ENCODE assay signal across 8 cellular contexts in genomic region chr1:154935749-154936415, GRCh38.
A peak's percentile ranks its signal among the peaks of the same experiment; 100 is the strongest.
DNase-seq lines count a peak whose midpoint lies in the region; ATAC-seq and TF ChIP-seq lines count a peak whose summit lies in the region.

No MANE protein-coding gene starts in this region.

- H3K79me2 ChIP-seq in parathyroid adenoma, result no peaks in the 10 kb centered on the region

- no peak overlapping the region for H3K9ac ChIP-seq in parathyroid adenoma

- peak overlapping the region; percentile 85 for H2AFZ ChIP-seq in parathyroid adenoma

- H3K4me3 ChIP-seq in GM08714 (ENCODE audit: low read length) (peak overlapping the region; percentile 73), RWPE2 (ENCODE audit: severe bottlenecking) (peak overlapping the region; percentile 52), parathyroid adenoma (ENCODE audit: low read depth, low read length) (peak overlapping the region; percentile 88)

- ATAC-seq in RWPE2 (ENCODE audit: low read depth) (no peak), HG02588 (IDR thresholded peaks at IDR 0.05; ENCODE audit: unreplicated experiment) (no peak)

- H3K27me3 ChIP-seq in RWPE2 (ENCODE audit: insufficient read depth, poor library complexity, severe bottlenecking) (no peaks in the 10 kb centered on the region), parathyroid adenoma (ENCODE audit: control insufficient read depth, insufficient read depth, low read length) (no peaks in the 10 kb centered on the region)

- H3K36me3 ChIP-seq in RWPE2 (ENCODE audit: low read depth) (no peaks in the 10 kb centered on the region), parathyroid adenoma (ENCODE audit: control insufficient read depth, insufficient read depth, low read length) (no peaks in the 10 kb centered on the region)

- no peak for TF ChIP-seq CTCF in RWPE2 (IDR thresholded peaks at IDR 0.05; ENCODE audit: poor library complexity, severe bottlenecking)
- no peak for TF ChIP-seq CTCF in parathyroid adenoma (IDR thresholded peaks at IDR 0.05)

- H3K4me1 ChIP-seq in RWPE2 (ENCODE audit: insufficient read depth, poor library complexity, severe bottlenecking), result peaks cover 27% of the 10 kb centered on the region
- H3K4me1 ChIP-seq in parathyroid adenoma, result peaks cover 11% of the 10 kb centered on the region

- DNase-seq in RWPE2 (ENCODE audit: low spot score) (no peak), epithelial cell of prostate (ENCODE audit: low read depth, low spot score) (no peak), cerebellar nuclear complex (lab: John Stamatoyannopoulos, UW) (no peak), NCI-H2227 (lab: John Stamatoyannopoulos, UW; ENCODE audit: unreplicated experiment) (no peak), NCI-H2107 treated with DMSO at 0.1 percent for 48 hours (lab: John Stamatoyannopoulos, UW; ENCODE audit: unreplicated experiment) (no peak)

- H3K27ac ChIP-seq in RWPE2 (ENCODE audit: poor library complexity, severe bottlenecking) (peak overlapping the region; percentile 90), epithelial cell of prostate (peak overlapping the region; percentile 97), parathyroid adenoma (peak overlapping the region; percentile 99)

- H3K9me3 ChIP-seq in RWPE2 (ENCODE audit: severe bottlenecking), result no peaks in the 10 kb centered on the region
- no peaks in the 10 kb centered on the region for H3K9me3 ChIP-seq in parathyroid adenoma (ENCODE audit: control insufficient read depth, low read length)

- H3K4me2 ChIP-seq in parathyroid adenoma (ENCODE audit: low read length), result peak overlapping the region; percentile 80
